ENCODE assay signal across 13 cellular contexts in the genomic region with DNA sequence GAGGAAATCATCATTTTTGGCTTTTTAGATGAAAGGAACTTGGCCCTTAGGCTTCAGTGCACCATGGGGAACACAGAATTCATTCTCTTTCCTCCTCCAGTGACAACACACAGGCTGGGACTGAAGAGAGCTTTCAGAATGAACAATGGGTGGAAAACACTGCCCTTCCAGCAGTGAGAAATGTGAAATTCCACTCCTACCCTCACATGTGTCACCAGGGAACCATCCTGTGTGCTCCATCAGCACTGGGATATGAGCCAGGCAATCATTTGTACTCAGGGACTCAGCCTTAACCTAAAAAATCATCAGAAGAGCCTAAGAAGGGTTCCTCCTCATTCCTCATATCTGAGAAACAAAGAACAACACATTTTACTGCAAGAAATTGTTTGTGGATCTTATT.
A peak's percentile ranks its signal among the peaks of the same experiment; 100 is the strongest.
DNase-seq lines count a peak whose midpoint lies in the region; ATAC-seq and TF ChIP-seq lines count a peak whose summit lies in the region.
"Had no signal": no experiment of that assay in that cellular context is flagged by ENCODE, and none has a peak within 500 bp of the region (broad histone marks: within the 10 kb centered on the region; RNA-seq: fewer than 3 reads in every experiment).

No MANE protein-coding gene starts in this region.

- TF ChIP-seq CTCF in heart left ventricle (IDR thresholded peaks at IDR 0.05) (no peak), left ventricle myocardium inferior (IDR thresholded peaks at IDR 0.05; ENCODE audit: borderline replicate concordance) (no peak)

- peak in 3 of 4 donors; percentile 22 to 46 (median 22) for ATAC-seq in heart left ventricle

- DNase-seq in heart left ventricle (no peak), left ventricle myocardium inferior (no peak), astrocyte of the hippocampus (ENCODE audit: low read depth, low spot score) (peak; percentile 81), NCI-H1417 treated with DMSO at 0.1 percent for 48 hours (lab: John Stamatoyannopoulos, UW) (no peak), middle frontal gyrus (ENCODE audit: extremely low spot score, low spot score) (no peak)
- no peak for DNase-seq in central memory CD4-positive, alpha-beta T cell
- DNase-seq in activated CD4-positive, CD25-positive, alpha-beta regulatory T cell (lab: John Stamatoyannopoulos, UW): no peak
- DNase-seq: activated CD4-positive, alpha-beta T cell treated with anti-CD3 and anti-CD28 coated beads, Interleukin-2, amount 10 ng/mL, durations not matched to agents 7 days and 5 days; activated naive CD4-positive, alpha-beta T cell treated with anti-CD3 and anti-CD28 coated beads, Interleukin-2, amount 50 U/mL, for 16 hours; NCI-H2029 treated with DMSO at 0.1 percent for 48 hours; SHP77; spleen had no signal

- no peaks in the 10 kb centered on the region for H3K27me3 ChIP-seq in heart left ventricle
- H3K27me3 ChIP-seq in left ventricle myocardium inferior (ENCODE audit: low read depth): peaks cover 7% of the 10 kb centered on the region
- no peaks in the 10 kb centered on the region for H3K27me3 ChIP-seq in layer of hippocampus (ENCODE audit: control insufficient read depth, insufficient read depth, low read length)
- H3K27me3 ChIP-seq: spleen had no signal

- no peaks in the 10 kb centered on the region for H3K36me3 ChIP-seq in heart left ventricle
- H3K36me3 ChIP-seq in left ventricle myocardium inferior: no peaks in the 10 kb centered on the region
- H3K36me3 ChIP-seq: spleen had no signal

- H3K27ac ChIP-seq in heart left ventricle (no peak overlapping the region), left ventricle myocardium inferior (replicated peaks) (no peak overlapping the region), layer of hippocampus (ENCODE audit: low read depth, low read length) (peak overlapping the region; percentile 40)
- H3K27ac ChIP-seq: spleen had no signal

- H3K9me3 ChIP-seq in heart left ventricle (peaks cover 0 to 10% (median 2%) of the 10 kb centered on the region in 12 donors), left ventricle myocardium inferior (replicated peaks) (peaks cover 15% of the 10 kb centered on the region)

- intact Hi-C loops in heart left ventricle (cut with DNase I) (no loop called here), left ventricle myocardium inferior (cut with micrococcal nuclease) (no loop called here)

- H3K4me3 ChIP-seq in heart left ventricle (no peak overlapping the region), left ventricle myocardium inferior (no peak overlapping the region)
- H3K4me3 ChIP-seq: spleen had no signal

- TF ChIP-seq POLR2A in heart left ventricle (IDR thresholded peaks at IDR 0.05): no peak

- H3K4me1 ChIP-seq in heart left ventricle: no peaks in the 10 kb centered on the region
- H3K4me1 ChIP-seq in left ventricle myocardium inferior: no peaks in the 10 kb centered on the region
- H3K4me1 ChIP-seq: spleen had no signal
